21 cellular contexts compared by ENCODE assay signal in the genomic region with DNA sequence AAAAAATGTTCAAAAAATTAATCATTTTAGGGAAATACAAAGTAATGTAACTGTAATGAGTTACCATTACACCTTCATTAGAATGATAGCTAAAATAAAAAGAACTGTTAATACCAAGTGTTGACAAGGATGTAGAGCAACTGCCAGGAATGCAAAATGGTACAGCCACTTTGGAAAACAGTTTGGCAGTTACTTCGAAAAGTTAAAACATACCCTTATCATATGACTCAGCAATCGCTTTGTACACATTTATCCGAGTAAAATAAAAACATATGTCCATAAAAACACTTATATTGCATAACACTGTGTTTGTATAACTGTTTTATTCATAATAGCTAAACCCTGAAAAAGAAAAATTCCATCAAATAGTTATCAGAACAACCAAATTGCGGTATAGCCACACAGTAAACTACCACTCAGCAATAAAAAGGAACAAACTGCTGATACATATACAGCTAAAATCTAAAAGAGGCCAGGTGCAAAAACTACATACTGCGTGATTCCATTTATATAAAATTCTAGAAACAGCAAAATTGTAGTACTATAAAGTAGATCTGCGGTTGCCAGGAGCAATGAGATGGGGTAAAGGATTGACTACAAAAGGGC.
DNase-seq lines count a peak whose midpoint lies in the region; ATAC-seq and TF ChIP-seq lines count a peak whose summit lies in the region.
"Had no signal": no experiment of that assay in that cellular context is flagged by ENCODE, and none has a peak within 500 bp of the region (broad histone marks: within the 10 kb centered on the region; RNA-seq: fewer than 3 reads in every experiment).

No MANE protein-coding gene starts in this region.

- H3K9me2 ChIP-seq in PC-3 (replicated peaks; ENCODE audit: low read length): no peaks in the 10 kb centered on the region

- H3K4me3 ChIP-seq in PC-3 (ENCODE audit: low read length) (no peak overlapping the region), foreskin fibroblast (ENCODE audit: low read depth in 1 of 2, low read length in 2 of 2) (no peak overlapping the region)

- no peaks in the 10 kb centered on the region for H3K27me3 ChIP-seq in PC-3 (ENCODE audit: low read length)

- POLR2A ChIA-PET in PC-3 (lab: Charles Lee; ENCODE audit: unreplicated experiment): no interaction called here

- no peaks in the 10 kb centered on the region for H3K9me3 ChIP-seq in PC-3 (ENCODE audit: low read length)

- peak; percentile 2 for DNase-seq in EL
- peak; percentile 6 for DNase-seq in PC-3
- DNase-seq in fibroblast of gingiva (ENCODE audit: low read depth): peak; percentile 60
- DNase-seq in foreskin fibroblast: peak; percentile 21 to 60
- no peak for DNase-seq in RKO (ENCODE audit: low spot score)
- DNase-seq in LoVo (ENCODE audit: low spot score): no peak
- DNase-seq: ACHN, DMS53, H9, MV-4-11, NCI-H1417, NCI-H1694 treated with DMSO at 0.1 percent for 48 hours, NCI-H446 treated with DMSO at 0.1 percent for 48 hours, NCI-H526 treated with DMSO at 0.1 percent for 48 hours, OCI-M1, RPMI8226, SIG-M5 had no signal

- CTCF ChIA-PET in PC-3 (lab: Charles Lee): interaction anchor here (0.7 kb wide), 1 partner anchor 248 kb away, joined by 3 read pairs; no protein-coding TSS in a partner anchor

- no peak overlapping the region for H3K9ac ChIP-seq in PC-3 (ENCODE audit: low read length)

- TF ChIP-seq CTCF in PC-3 (conservative IDR thresholded peaks at IDR 0.05; ENCODE audit: low read depth, low read length): no peak
- no peak for TF ChIP-seq CTCF in foreskin fibroblast (IDR thresholded peaks at IDR 0.05; ENCODE audit: low read depth, low read length)

- 0 out of 2 replicates have a peak, but pooled peaks cover 3% of the 10 kb centered on the region for H3K4me1 ChIP-seq in PC-3 (ENCODE audit: insufficient read depth, low read length)

- BruUV-seq in PC-3 (replicated peaks; lab: Mats Ljungman, UMichigan): no TSS peak

- H3K27ac ChIP-seq in PC-3 (ENCODE audit: low read length): no peak overlapping the region
- H3K27ac ChIP-seq: HL-60 had no signal

- no peaks in the 10 kb centered on the region for H3F3A ChIP-seq in PC-3 (ENCODE audit: low read length, unreplicated experiment)

- H3K4me2 ChIP-seq in PC-3 (ENCODE audit: low read length): no peak overlapping the region

- no peaks in the 10 kb centered on the region for H4K20me1 ChIP-seq in PC-3 (ENCODE audit: low read length)

- no peak overlapping the region for H2AFZ ChIP-seq in PC-3 (ENCODE audit: low read length)

- no peaks in the 10 kb centered on the region for H3K36me3 ChIP-seq in PC-3 (ENCODE audit: low read depth, low read length)

- H3K79me2 ChIP-seq in PC-3 (ENCODE audit: low read length): no peaks in the 10 kb centered on the region

- intact Hi-C loops in PC-3 (cut with micrococcal nuclease): loop anchor here (10.0 kb wide), 1 partner anchor 761 kb away; no protein-coding TSS in a partner anchor

- ATAC-seq in PC-3 (no peak), GM21717 (IDR thresholded peaks at IDR 0.05; ENCODE audit: unreplicated experiment) (no peak), HG02571 (IDR thresholded peaks at IDR 0.05; ENCODE audit: unreplicated experiment) (no peak)
- ATAC-seq: SK-N-SH treated with all-trans-retinoic acid at 6 μM for 48 hours had no signal

Comparison
In these comparisons a context has a peak if more than half of its experiments do, and no peak if none do; other contexts are left out.
1. DNase-seq: peak in EL (single experiment), PC-3 (single experiment), fibroblast of gingiva (single experiment) and foreskin fibroblast (2 of 2); none in RKO (single experiment) and LoVo (single experiment).